24 cellular contexts compared by ENCODE assay signal in genomic region chr12:70227911-70228310, GRCh38. TPM values are rescaled to one million over a fixed set of nuclear protein-coding genes. Genes with fewer than 3 reads are reported as not detected.
A peak's percentile ranks its signal among the peaks of the same experiment; 100 is the strongest.
DNase-seq lines count a peak whose midpoint lies in the region; ATAC-seq, FAIRE-seq and TF ChIP-seq lines count a peak whose summit lies in the region.
"Had no signal": no experiment of that assay in that cellular context is flagged by ENCODE, and none has a peak within 500 bp of the region (broad histone marks: within the 10 kb centered on the region; RNA-seq: fewer than 3 reads in every experiment).

No MANE protein-coding gene starts in this region.

- no peaks in the 10 kb centered on the region for H3K36me3 ChIP-seq in left ventricle myocardium inferior
- no peaks in the 10 kb centered on the region for H3K36me3 ChIP-seq in gastrocnemius medialis
- H3K36me3 ChIP-seq: SJSA1 had no signal

- no peaks in the 10 kb centered on the region for H3K27me3 ChIP-seq in left ventricle myocardium inferior (ENCODE audit: low read depth)
- no peaks in the 10 kb centered on the region for H3K27me3 ChIP-seq in gastrocnemius medialis
- H3K27me3 ChIP-seq: SJSA1 had no signal

- H3K9me3 ChIP-seq in left ventricle myocardium inferior (replicated peaks) (no peaks in the 10 kb centered on the region), gastrocnemius medialis (no peaks in the 10 kb centered on the region)
- H3K9me3 ChIP-seq: A549, SJSA1 had no signal

- H3K4me1 ChIP-seq in left ventricle myocardium inferior, result no peaks in the 10 kb centered on the region
- no peaks in the 10 kb centered on the region for H3K4me1 ChIP-seq in gastrocnemius medialis
- H3K4me1 ChIP-seq: A549, SJSA1 had no signal

- H3K27ac ChIP-seq in left ventricle myocardium inferior (replicated peaks) (no peak overlapping the region), gastrocnemius medialis (no peak overlapping the region)
- H3K27ac ChIP-seq: A549, C4-2B, GM23248, SJSA1 had no signal

- intact Hi-C loops in left ventricle myocardium inferior (cut with micrococcal nuclease), result no loop called here
- intact Hi-C loops in gastrocnemius medialis (cut with DNase I; ENCODE audit: low total_unique reads), result no loop called here

- in situ Hi-C loops in gastrocnemius medialis (cut with MboI; ENCODE audit: low sequenced_read_pairs in 4 of 4), result no loop called here

- TF ChIP-seq POLR2A in gastrocnemius medialis (IDR thresholded peaks at IDR 0.05), result no peak

- no peak for ATAC-seq in gastrocnemius medialis
- ATAC-seq: A549; CD8-positive, alpha-beta T cell had no signal

- H3K4me3 ChIP-seq in LNCaP clone FGC (ENCODE audit: low read depth, low read length) (no peak overlapping the region), left ventricle myocardium inferior (no peak overlapping the region), gastrocnemius medialis (no peak overlapping the region)
- H3K4me3 ChIP-seq: A549, GM23248, SJSA1 had no signal

- TF ChIP-seq CTCF in LNCaP clone FGC (IDR thresholded peaks at IDR 0.05; ENCODE audit: control insufficient read depth, extremely low read depth, insufficient read depth) (no peak), D721Med (IDR thresholded peaks at IDR 0.05; ENCODE audit: insufficient read depth, missing control alignments) (no peak), left ventricle myocardium inferior (IDR thresholded peaks at IDR 0.05; ENCODE audit: borderline replicate concordance) (no peak), gastrocnemius medialis (IDR thresholded peaks at IDR 0.05 in 4 of 5, conservative IDR thresholded peaks at IDR 0.05 in 1 of 5) (no peak)

- peak; percentile 14 for DNase-seq in COLO829 (ENCODE audit: low spot score)
- peak; percentile 87 for DNase-seq in LNCaP clone FGC (ENCODE audit: low read depth)
- peak; percentile 31 for DNase-seq in cerebellum (ENCODE audit: low spot score)
- DNase-seq in pons (ENCODE audit: low spot score), result peak; percentile 56
- DNase-seq in D721Med (ENCODE audit: insufficient read length, low spot score), result no peak
- no peak for DNase-seq in left ventricle myocardium inferior
- no peak for DNase-seq in gastrocnemius medialis
- DNase-seq in cortex of kidney (lab: John Stamatoyannopoulos, UW), result no peak
- DNase-seq: Calu3; CD8-positive, alpha-beta T cell; DMS153; DND-41; GM23248; H7; NCI-H1092 treated with DMSO at 0.1 percent for 48 hours; NCI-H187 treated with DMSO at 0.1 percent for 48 hours; NCI-H510A; NCI-H82; Right ventricle myocardium superior; RPMI8226 had no signal

- no peak for FAIRE-seq in D721Med (lab: Jason Lieb, UNC)
- FAIRE-seq: A549, GM18507 had no signal

RNA-seq across cellular contexts. Expression of gene CNOT2, which starts 15.3 kb away (rescaled TPM):
- total RNA-seq in cerebellum (223 TPM), left ventricle myocardium inferior (33.0 TPM), gastrocnemius medialis (100 to 1,000 TPM in 1 of 4 donors, 10 to 100 TPM in 3; 64.1 to 107 (median 71.6) TPM)

Comparison
In these comparisons a context has a peak if more than half of its experiments do, and no peak if none do; other contexts are left out.
1. DNase-seq: peak in COLO829 (single experiment), LNCaP clone FGC (single experiment), cerebellum (single experiment) and pons (single experiment); none in D721Med (single experiment), left ventricle myocardium inferior (single experiment), gastrocnemius medialis (0 of 2) and cortex of kidney (single experiment).